Comparison of ENCODE assay signal across 20 cellular contexts in genomic region chr11:42253156-42253555, GRCh38.
"Had no signal": no experiment of that assay in that cellular context is flagged by ENCODE, and none has a peak within 500 bp of the region (broad histone marks: within the 10 kb centered on the region; RNA-seq: fewer than 3 reads in every experiment).

No MANE protein-coding gene starts in this region.

- H3K27me3 Mint-ChIP-seq: activated CD4-positive, alpha-beta T cell treated with anti-CD3 and anti-CD28 coated beads, Interleukin-2, amount 10 ng/mL, durations not matched to agents 24 days and 14 days; activated T-cell treated with anti-CD3 and anti-CD28 coated beads, Interleukin-2, amount 50 U/mL, for 24 hours; stimulated activated memory B cell treated with anti-CD40 and anti-IgM and Interleukin-4, amounts not matched to agents 10 μg/mL and 1 μg/mL and 100 μg/mL, for 72 hours; type B pancreatic cell had no signal

- ATAC-seq: activated CD8-positive, alpha-beta T cell treated with anti-CD3 and anti-CD28 coated beads, Interleukin-2, amount 10 ng/mL, durations not matched to agents 7 days and 5 days; lower lobe of right lung; stimulated activated memory B cell treated with anti-CD40 and anti-IgM and Interleukin-4, amounts not matched to agents 10 μg/mL and 1 μg/mL and 100 μg/mL, for 72 hours had no signal

- H3K4me3 Mint-ChIP-seq: activated CD4-positive, alpha-beta T cell treated with anti-CD3 and anti-CD28 coated beads, Interleukin-2, amount 10 ng/mL, durations not matched to agents 24 days and 14 days; activated CD8-positive, alpha-beta T cell treated with anti-CD3 and anti-CD28 coated beads, Interleukin-2, amount 10 ng/mL, durations not matched to agents 7 days and 5 days; activated T-cell treated with anti-CD3 and anti-CD28 coated beads, Interleukin-2, amount 50 U/mL, for 24 hours; stimulated activated memory B cell treated with anti-CD40 and anti-IgM and Interleukin-4, amounts not matched to agents 10 μg/mL and 1 μg/mL and 100 μg/mL, for 72 hours; type B pancreatic cell had no signal

- H3K4me1 Mint-ChIP-seq: activated CD4-positive, alpha-beta T cell treated with anti-CD3 and anti-CD28 coated beads, Interleukin-2, amount 10 ng/mL, durations not matched to agents 24 days and 14 days had no signal

- DNase-seq: activated CD4-positive, alpha-beta T cell treated with anti-CD3 and anti-CD28 coated beads, Interleukin-2, amount 10 ng/mL, durations not matched to agents 24 days and 14 days; activated CD8-positive, alpha-beta T cell treated with anti-CD3 and anti-CD28 coated beads, Interleukin-2, amount 10 ng/mL, durations not matched to agents 7 days and 5 days; activated naive CD4-positive, alpha-beta T cell treated with anti-CD3 and anti-CD28 coated beads, Interleukin-2, amount 50 U/mL, for 16 hours; activated T-cell treated with anti-CD3 and anti-CD28 coated beads, Interleukin-2, amount 50 U/mL, for 24 hours; aorta; brain microvascular endothelial cell; central memory CD4-positive, alpha-beta T cell; erythroblast; foreskin melanocyte; glutamatergic neuron; hippocampal formation; lower lobe of right lung; occipital lobe; posterior cingulate gyrus; spleen; stimulated activated CD4-positive, alpha-beta T cell treated with anti-CD3 and anti-CD28 coated beads, Interleukin-4, amount 100 ng/mL, for 4 hours; testis had no signal

- H3K9me3 Mint-ChIP-seq: activated CD4-positive, alpha-beta T cell treated with anti-CD3 and anti-CD28 coated beads, Interleukin-2, amount 10 ng/mL, durations not matched to agents 24 days and 14 days; stimulated activated memory B cell treated with anti-CD40 and anti-IgM and Interleukin-4, amounts not matched to agents 10 μg/mL and 1 μg/mL and 100 μg/mL, for 72 hours had no signal

- H3K36me3 Mint-ChIP-seq: stimulated activated memory B cell treated with anti-CD40 and anti-IgM and Interleukin-4, amounts not matched to agents 10 μg/mL and 1 μg/mL and 100 μg/mL, for 72 hours; type B pancreatic cell had no signal

- H3K27ac Mint-ChIP-seq: activated CD4-positive, alpha-beta T cell treated with anti-CD3 and anti-CD28 coated beads, Interleukin-2, amount 10 ng/mL, durations not matched to agents 24 days and 14 days; activated CD8-positive, alpha-beta T cell treated with anti-CD3 and anti-CD28 coated beads, Interleukin-2, amount 10 ng/mL, durations not matched to agents 7 days and 5 days; activated T-cell treated with anti-CD3 and anti-CD28 coated beads, Interleukin-2, amount 50 U/mL, for 24 hours; activated T-helper 2 cell treated with anti-CD3 and anti-CD28 coated beads, Interferon-gamma antibody, Interleukin-2, Interleukin-4, amounts not matched to agents 10 μg/mL and 5 μg/mL and 100 μg/mL, durations not matched to agents 14 hours and 24 hours and 36 hours; stimulated activated memory B cell treated with anti-CD40 and anti-IgM and Interleukin-4, amounts not matched to agents 10 μg/mL and 1 μg/mL and 100 μg/mL, for 72 hours; type B pancreatic cell had no signal
